In genomic region chr1:91884459-91885290, GRCh38 we compare ENCODE assay signal across 8 cellular contexts. TPM values are rescaled to one million over a fixed set of nuclear protein-coding genes. Genes with fewer than 3 reads are reported as not detected.
A peak's percentile ranks its signal among the peaks of the same experiment; 100 is the strongest.
DNase-seq lines count a peak whose midpoint lies in the region; ATAC-seq and TF ChIP-seq lines count a peak whose summit lies in the region.

No MANE protein-coding gene starts in this region.

- ATAC-seq in thoracic aorta (ENCODE audit: insufficient number of reproducible peaks, low FRiP score, low read depth) (no peak), HG03175 (IDR thresholded peaks at IDR 0.05; ENCODE audit: unreplicated experiment) (no peak)

- H3K36me3 Mint-ChIP-seq in HFFc6 (ENCODE audit: low read depth) = no peaks in the 10 kb centered on the region
- H3K36me3 Mint-ChIP-seq in mesothelial cell of epicardium = no peaks in the 10 kb centered on the region

- H3K9me3 ChIP-seq in AG04450 (ENCODE audit: control insufficient read depth, insufficient read depth, low read length) = no peaks in the 10 kb centered on the region; the same call in 1 of the 2 replicates
- no peaks in the 10 kb centered on the region for H3K9me3 ChIP-seq in thoracic aorta

- peak overlapping the region; percentile 95 for H3K4me3 Mint-ChIP-seq in HFFc6
- H3K4me3 Mint-ChIP-seq in mesothelial cell of epicardium = peak overlapping the region; percentile 89

- H3K9me3 Mint-ChIP-seq in HFFc6 (no peaks in the 10 kb centered on the region), mesothelial cell of epicardium (no peaks in the 10 kb centered on the region)

- DNase-seq in AG04450 (ENCODE audit: low read depth, low spot score) = no peak
- DNase-seq in HFFc6 = no peak
- peak; percentile 44 for DNase-seq in activated CD4-positive, CD25-positive, alpha-beta regulatory T cell treated with anti-CD3 and anti-CD28 coated beads, Interleukin-2, amount 50 U/mL, for 72 hours
- peak; percentile 54 for DNase-seq in ecto neural progenitor cell (ENCODE audit: low spot score)
- DNase-seq in mesothelial cell of epicardium (ENCODE audit: low spot score in 2 of 2, unreplicated experiment in 2 of 2) = no peak
- DNase-seq in thoracic aorta (ENCODE audit: low spot score) = no peak
- DNase-seq in NCI-H128 (lab: John Stamatoyannopoulos, UW; ENCODE audit: unreplicated experiment) = no peak

- H3K27ac Mint-ChIP-seq in HFFc6 = peak overlapping the region; percentile 83
- peak overlapping the region; percentile 72 for H3K27ac Mint-ChIP-seq in mesothelial cell of epicardium

- CTCF ChIA-PET in AG04450 (lab: Charles Lee) = interaction anchor here (0.8 to 3.8 kb wide), 18 partner anchors 12 to 377 kb away, joined by 3 to 59 read pairs (median 5); no protein-coding TSS in a partner anchor

- H3K4me3 ChIP-seq in AG04450 (ENCODE audit: low read depth, low read length) (peak overlapping the region; percentile 80), thoracic aorta (peak overlapping the region; percentile 97)

- H3K4me1 Mint-ChIP-seq in HFFc6 (ENCODE audit: low read depth) (peaks cover 32% of the 10 kb centered on the region), mesothelial cell of epicardium (peaks cover 21% of the 10 kb centered on the region)

- H3K27me3 Mint-ChIP-seq in HFFc6 (ENCODE audit: insufficient read depth) (peaks cover 1% of the 10 kb centered on the region), mesothelial cell of epicardium (ENCODE audit: low read depth) (peaks cover 31% of the 10 kb centered on the region)

- H3K27ac ChIP-seq in AG04450 (ENCODE audit: low read depth, low read length) (peak overlapping the region; percentile 57), thoracic aorta (peak overlapping the region; percentile 73 to 88)

- POLR2A ChIA-PET in AG04450 (lab: Yijun Ruan, JAX) = interaction anchor here (0.6 to 1.5 kb wide), 3 partner anchors 101 to 315 kb away, joined by 3 to 4 read pairs (median 3); no protein-coding TSS in a partner anchor

- no peak for TF ChIP-seq CTCF in AG04450 (IDR thresholded peaks at IDR 0.05; ENCODE audit: low read depth, low read length)
- no peak for TF ChIP-seq CTCF in HFFc6 (IDR thresholded peaks at IDR 0.05)
- TF ChIP-seq CTCF in mesothelial cell of epicardium (IDR thresholded peaks at IDR 0.05; ENCODE audit: unreplicated experiment) = no peak
- no peak for TF ChIP-seq CTCF in thoracic aorta (IDR thresholded peaks at IDR 0.05)

- no peaks in the 10 kb centered on the region for H3K36me3 ChIP-seq in thoracic aorta

- H3K27me3 ChIP-seq in AG04450 (ENCODE audit: control insufficient read depth, insufficient read depth, low read length) (no peaks in the 10 kb centered on the region), thoracic aorta (replicated peaks; ENCODE audit: insufficient read depth) (no peaks in the 10 kb centered on the region)

- H3K4me1 ChIP-seq in thoracic aorta (ENCODE audit: control insufficient read depth in 1 of 2, low read depth in 2 of 2) = peaks cover 17 to 27% of the 10 kb centered on the region in 2 donors

RNA-seq across cellular contexts. Expression of gene TGFBR3, which starts 1.3 kb away (rescaled TPM):
- polyA plus RNA-seq in AG04450 (2011; rRNA removed) = 24.2 and 36.5 TPM in 2 replicates
- 88.9 and 89.2 TPM in 2 replicates for polyA minus RNA-seq in AG04450 (2011; rRNA and poly(A)+ RNA removed)
- 10 to 100 TPM in 4 of 6 experiments, 1 to 10 TPM in 2; 5.8 to 21.1 (median 19.0) TPM for total RNA-seq in HFFc6 (2021; fragmentation: NEBNext Ultra II Directional; extraction: Animal tissue kit (Norgen Biotek cat#: 25700))
- total RNA-seq in mesothelial cell of epicardium (19.7 to 24.6 TPM (median 20.7 TPM) in 3 replicates), thoracic aorta (10 to 100 TPM; 60.8 to 62.4 TPM)

Comparison
In these comparisons a context has a peak if more than half of its experiments do, and no peak if none do; other contexts are left out.
1. DNase-seq: peak in activated CD4-positive, CD25-positive, alpha-beta regulatory T cell treated with anti-CD3 and anti-CD28 coated beads, Interleukin-2, amount 50 U/mL, for 72 hours (single experiment) and ecto neural progenitor cell (single experiment); none in AG04450 (single experiment), HFFc6 (single experiment), mesothelial cell of epicardium (0 of 2), thoracic aorta (single experiment) and NCI-H128 (single experiment).